1 cellular context compared by ENCODE assay signal in the genomic region with DNA sequence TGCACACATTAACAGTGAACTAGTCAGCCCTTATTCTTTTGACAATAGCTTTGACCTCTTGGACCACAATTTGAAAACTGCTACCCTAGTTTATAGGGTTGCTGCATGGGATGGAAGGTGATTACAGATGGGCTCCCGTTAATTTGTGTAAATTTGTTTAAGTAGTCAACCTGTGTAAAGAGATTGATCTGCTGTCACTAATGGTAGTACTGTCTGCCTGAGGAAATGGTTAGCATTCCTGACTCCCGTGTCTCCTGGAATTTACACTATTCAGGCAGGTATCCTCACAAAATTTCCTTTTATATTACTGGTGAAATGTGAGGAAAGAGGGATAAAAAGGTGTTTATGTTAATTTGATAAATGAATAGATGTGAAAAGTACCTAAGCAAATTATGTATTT.
TF ChIP-seq lines count a peak whose summit lies in the region.

No MANE protein-coding gene starts in this region.

TF ChIP-seq in WTC11, 78 proteins besides CTCF, POLR2A, EP300 and RAD21 (continued from another document):
- TF ChIP-seq, protein P1, sequence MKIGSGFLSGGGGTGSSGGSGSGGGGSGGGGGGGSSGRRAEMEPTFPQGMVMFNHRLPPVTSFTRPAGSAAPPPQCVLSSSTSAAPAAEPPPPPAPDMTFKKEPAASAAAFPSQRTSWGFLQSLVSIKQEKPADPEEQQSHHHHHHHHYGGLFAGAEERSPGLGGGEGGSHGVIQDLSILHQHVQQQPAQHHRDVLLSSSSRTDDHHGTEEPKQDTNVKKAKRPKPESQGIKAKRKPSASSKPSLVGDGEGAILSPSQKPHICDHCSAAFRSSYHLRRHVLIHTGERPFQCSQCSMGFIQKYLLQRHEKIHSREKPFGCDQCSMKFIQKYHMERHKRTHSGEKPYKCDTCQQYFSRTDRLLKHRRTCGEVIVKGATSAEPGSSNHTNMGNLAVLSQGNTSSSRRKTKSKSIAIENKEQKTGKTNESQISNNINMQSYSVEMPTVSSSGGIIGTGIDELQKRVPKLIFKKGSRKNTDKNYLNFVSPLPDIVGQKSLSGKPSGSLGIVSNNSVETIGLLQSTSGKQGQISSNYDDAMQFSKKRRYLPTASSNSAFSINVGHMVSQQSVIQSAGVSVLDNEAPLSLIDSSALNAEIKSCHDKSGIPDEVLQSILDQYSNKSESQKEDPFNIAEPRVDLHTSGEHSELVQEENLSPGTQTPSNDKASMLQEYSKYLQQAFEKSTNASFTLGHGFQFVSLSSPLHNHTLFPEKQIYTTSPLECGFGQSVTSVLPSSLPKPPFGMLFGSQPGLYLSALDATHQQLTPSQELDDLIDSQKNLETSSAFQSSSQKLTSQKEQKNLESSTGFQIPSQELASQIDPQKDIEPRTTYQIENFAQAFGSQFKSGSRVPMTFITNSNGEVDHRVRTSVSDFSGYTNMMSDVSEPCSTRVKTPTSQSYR (CRISPR knock-in tag; IDR thresholded peaks at IDR 0.05): no peak
- TF ChIP-seq HMGA2 (CRISPR knock-in tag; IDR thresholded peaks at IDR 0.05) (no peak), NFE2L1 (CRISPR knock-in tag; IDR thresholded peaks at IDR 0.05) (no peak), ZNF121 (CRISPR knock-in tag; IDR thresholded peaks at IDR 0.05) (no peak), ZNF671 (CRISPR knock-in tag; IDR thresholded peaks at IDR 0.05) (no peak), ZNF396 (CRISPR knock-in tag; IDR thresholded peaks at IDR 0.05; ENCODE audit: borderline replicate concordance) (no peak), IRF2 (CRISPR knock-in tag; IDR thresholded peaks at IDR 0.05; ENCODE audit: borderline replicate concordance, low read depth) (no peak)
- TF ChIP-seq, protein P2, sequence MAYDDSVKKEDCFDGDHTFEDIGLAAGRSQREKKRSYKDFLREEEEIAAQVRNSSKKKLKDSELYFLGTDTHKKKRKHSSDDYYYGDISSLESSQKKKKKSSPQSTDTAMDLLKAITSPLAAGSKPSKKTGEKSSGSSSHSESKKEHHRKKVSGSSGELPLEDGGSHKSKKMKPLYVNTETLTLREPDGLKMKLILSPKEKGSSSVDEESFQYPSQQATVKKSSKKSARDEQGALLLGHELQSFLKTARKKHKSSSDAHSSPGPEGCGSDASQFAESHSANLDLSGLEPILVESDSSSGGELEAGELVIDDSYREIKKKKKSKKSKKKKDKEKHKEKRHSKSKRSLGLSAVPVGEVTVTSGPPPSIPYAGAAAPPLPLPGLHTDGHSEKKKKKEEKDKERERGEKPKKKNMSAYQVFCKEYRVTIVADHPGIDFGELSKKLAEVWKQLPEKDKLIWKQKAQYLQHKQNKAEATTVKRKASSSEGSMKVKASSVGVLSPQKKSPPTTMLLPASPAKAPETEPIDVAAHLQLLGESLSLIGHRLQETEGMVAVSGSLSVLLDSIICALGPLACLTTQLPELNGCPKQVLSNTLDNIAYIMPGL (CRISPR knock-in tag; IDR thresholded peaks at IDR 0.05): no peak
- TF ChIP-seq, protein P3, sequence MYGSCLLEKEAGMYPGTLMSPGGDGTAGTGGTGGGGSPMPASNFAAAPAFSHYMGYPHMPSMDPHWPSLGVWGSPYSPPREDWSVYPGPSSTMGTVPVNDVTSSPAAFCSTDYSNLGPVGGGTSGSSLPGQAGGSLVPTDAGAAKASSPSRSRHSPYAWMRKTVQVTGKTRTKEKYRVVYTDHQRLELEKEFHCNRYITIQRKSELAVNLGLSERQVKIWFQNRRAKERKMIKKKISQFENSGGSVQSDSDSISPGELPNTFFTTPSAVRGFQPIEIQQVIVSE (CRISPR knock-in tag; IDR thresholded peaks at IDR 0.05; ENCODE audit: borderline replicate concordance): no peak
- TF ChIP-seq, protein P4, sequence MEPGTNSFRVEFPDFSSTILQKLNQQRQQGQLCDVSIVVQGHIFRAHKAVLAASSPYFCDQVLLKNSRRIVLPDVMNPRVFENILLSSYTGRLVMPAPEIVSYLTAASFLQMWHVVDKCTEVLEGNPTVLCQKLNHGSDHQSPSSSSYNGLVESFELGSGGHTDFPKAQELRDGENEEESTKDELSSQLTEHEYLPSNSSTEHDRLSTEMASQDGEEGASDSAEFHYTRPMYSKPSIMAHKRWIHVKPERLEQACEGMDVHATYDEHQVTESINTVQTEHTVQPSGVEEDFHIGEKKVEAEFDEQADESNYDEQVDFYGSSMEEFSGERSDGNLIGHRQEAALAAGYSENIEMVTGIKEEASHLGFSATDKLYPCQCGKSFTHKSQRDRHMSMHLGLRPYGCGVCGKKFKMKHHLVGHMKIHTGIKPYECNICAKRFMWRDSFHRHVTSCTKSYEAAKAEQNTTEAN (CRISPR knock-in tag; IDR thresholded peaks at IDR 0.05): no peak
